Comparison of ENCODE assay signal across 1 cellular context in the genomic region with DNA sequence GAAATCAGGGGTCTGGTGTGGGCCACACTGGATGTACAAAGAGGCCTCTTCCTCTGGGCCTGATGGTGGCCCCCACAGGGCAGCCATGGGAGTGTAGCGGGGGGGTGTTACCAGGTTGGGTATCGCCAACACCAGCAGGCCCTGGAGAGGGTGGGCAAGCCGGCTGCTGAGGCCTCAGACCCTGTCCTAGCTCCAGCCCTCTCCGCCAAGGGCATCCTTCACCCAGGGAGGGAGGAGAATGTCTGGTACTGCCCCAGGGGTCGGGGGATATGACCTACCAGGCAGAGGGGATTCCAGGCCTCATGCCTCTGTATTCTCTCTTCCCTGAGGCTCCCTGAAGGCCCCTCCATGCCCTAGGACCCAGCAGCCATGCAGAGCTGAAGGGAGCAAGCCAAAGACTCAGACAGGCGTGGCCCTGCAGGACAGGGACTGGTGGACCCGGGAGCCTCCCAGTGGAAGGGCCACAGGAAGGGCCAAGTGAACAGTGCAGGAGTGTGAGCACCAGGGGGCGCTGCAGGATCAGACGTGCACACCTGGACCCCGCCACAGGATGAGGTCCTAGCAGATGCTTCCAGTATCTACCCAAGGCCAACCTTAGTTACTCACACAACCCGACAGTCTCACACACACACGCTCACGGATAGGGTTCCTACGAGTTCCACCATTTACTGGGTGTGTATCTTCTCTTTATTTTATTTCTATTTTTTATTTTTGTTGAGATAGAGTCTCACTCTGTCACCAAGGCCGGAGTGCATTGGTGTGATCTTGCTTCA.
TF ChIP-seq lines count a peak whose summit lies in the region.

No MANE protein-coding gene starts in this region.

TF ChIP-seq in HEK293, 187 proteins besides CTCF, POLR2A, EP300 and RAD21 (continued from another document):
- TF ChIP-seq, protein P1, sequence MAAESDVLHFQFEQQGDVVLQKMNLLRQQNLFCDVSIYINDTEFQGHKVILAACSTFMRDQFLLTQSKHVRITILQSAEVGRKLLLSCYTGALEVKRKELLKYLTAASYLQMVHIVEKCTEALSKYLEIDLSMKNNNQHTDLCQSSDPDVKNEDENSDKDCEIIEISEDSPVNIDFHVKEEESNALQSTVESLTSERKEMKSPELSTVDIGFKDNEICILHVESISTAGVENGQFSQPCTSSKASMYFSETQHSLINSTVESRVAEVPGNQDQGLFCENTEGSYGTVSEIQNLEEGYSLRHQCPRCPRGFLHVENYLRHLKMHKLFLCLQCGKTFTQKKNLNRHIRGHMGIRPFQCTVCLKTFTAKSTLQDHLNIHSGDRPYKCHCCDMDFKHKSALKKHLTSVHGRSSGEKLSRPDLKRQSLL (tag by site-specific recombination; IDR thresholded peaks at IDR 0.05) = no peak
- TF ChIP-seq ZNF362 (tag by site-specific recombination; IDR thresholded peaks at IDR 0.05) (no peak), ZNF184 (tag by site-specific recombination; IDR thresholded peaks at IDR 0.05) (no peak), ZNF837 (tag by site-specific recombination; IDR thresholded peaks at IDR 0.05) (no peak), ZBTB48 (tag by site-specific recombination; IDR thresholded peaks at IDR 0.05) (peak; percentile 74; the same call in 1 of the 2 replicates), ZNF624 (tag by site-specific recombination; IDR thresholded peaks at IDR 0.05) (no peak), ZNF701 (tag by site-specific recombination; IDR thresholded peaks at IDR 0.05) (no peak), GLIS2 (tag by site-specific recombination; IDR thresholded peaks at IDR 0.05) (peak; percentile 48; the same call in 1 of the 2 replicates), ZNF843 (tag by site-specific recombination; IDR thresholded peaks at IDR 0.05) (0 out of 2 replicates have a peak, but pooled peaks have one; percentile 14), ZSCAN30 (tag by site-specific recombination; IDR thresholded peaks at IDR 0.05) (peak; percentile 71; the same call in 1 of the 2 replicates), ZNF571 (tag by site-specific recombination; IDR thresholded peaks at IDR 0.05) (no peak), ZNF660 (tag by site-specific recombination; IDR thresholded peaks at IDR 0.05) (peak; percentile 67), ZNF529 (tag by site-specific recombination; IDR thresholded peaks at IDR 0.05; ENCODE audit: insufficient replicate concordance) (no peak), ZNF16 (tag by site-specific recombination; IDR thresholded peaks at IDR 0.05; ENCODE audit: low read depth) (no peak), ZNF335 (tag by site-specific recombination; conservative IDR thresholded peaks at IDR 0.05) (peak; percentile 47)
- TF ChIP-seq, protein P2, sequence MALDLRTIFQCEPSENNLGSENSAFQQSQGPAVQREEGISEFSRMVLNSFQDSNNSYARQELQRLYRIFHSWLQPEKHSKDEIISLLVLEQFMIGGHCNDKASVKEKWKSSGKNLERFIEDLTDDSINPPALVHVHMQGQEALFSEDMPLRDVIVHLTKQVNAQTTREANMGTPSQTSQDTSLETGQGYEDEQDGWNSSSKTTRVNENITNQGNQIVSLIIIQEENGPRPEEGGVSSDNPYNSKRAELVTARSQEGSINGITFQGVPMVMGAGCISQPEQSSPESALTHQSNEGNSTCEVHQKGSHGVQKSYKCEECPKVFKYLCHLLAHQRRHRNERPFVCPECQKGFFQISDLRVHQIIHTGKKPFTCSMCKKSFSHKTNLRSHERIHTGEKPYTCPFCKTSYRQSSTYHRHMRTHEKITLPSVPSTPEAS (tag by site-specific recombination; IDR thresholded peaks at IDR 0.05) = peak; percentile 28; the same call in 1 of the 2 replicates
TF ChIP-seq in HEK293: peak in this region for 20.
